Comparison of ENCODE assay signal across 18 cellular contexts in genomic region chr11:19379465-19379864, GRCh38.
"Had no signal": no experiment of that assay in that cellular context is flagged by ENCODE, and none has a peak within 500 bp of the region (broad histone marks: within the 10 kb centered on the region; RNA-seq: fewer than 3 reads in every experiment).

No MANE protein-coding gene starts in this region.

- H3K4me1 ChIP-seq: stomach had no signal

- DNase-seq: activated CD4-positive, alpha-beta T cell treated with anti-CD3 and anti-CD28 coated beads, Interleukin-2, amount 50 U/mL, for 1 hour; activated naive CD4-positive, alpha-beta T cell; activated naive CD8-positive, alpha-beta T cell treated with anti-CD3 and anti-CD28 coated beads, Interleukin-2, amount 10 ng/mL, durations not matched to agents 7 days and 5 days; activated T-cell treated with anti-CD3 and anti-CD28 coated beads for 4 hours; aorta; foreskin melanocyte; head of caudate nucleus; immature natural killer cell; left cardiac atrium; ovary; stimulated activated CD4-positive, alpha-beta T cell treated with anti-CD3 and anti-CD28 coated beads, Interleukin-12 subunit alpha, Interleukin-12 subunit beta, amount 100 ng/mL, for 4 hours; stimulated activated CD4-positive, alpha-beta T cell treated with anti-CD3 and anti-CD28 coated beads, Interleukin-2, amount 100 ng/mL, for 24 hours; stomach had no signal

- ATAC-seq: esophagus mucosa had no signal

- H3K4me3 ChIP-seq: cardiac muscle cell, lung, neural progenitor cell, ovary, stomach, thoracic aorta had no signal

- H3K27me3 ChIP-seq: cardiac muscle cell, neural progenitor cell, ovary had no signal

- H3K9me3 Mint-ChIP-seq: activated naive CD8-positive, alpha-beta T cell treated with anti-CD3 and anti-CD28 coated beads, Interleukin-2, amount 10 ng/mL, durations not matched to agents 7 days and 5 days; immature natural killer cell; neural progenitor cell had no signal

- H3K36me3 Mint-ChIP-seq: activated naive CD8-positive, alpha-beta T cell treated with anti-CD3 and anti-CD28 coated beads, Interleukin-2, amount 10 ng/mL, durations not matched to agents 7 days and 5 days; immature natural killer cell; neural progenitor cell had no signal

- H3K4me1 Mint-ChIP-seq: activated naive CD8-positive, alpha-beta T cell treated with anti-CD3 and anti-CD28 coated beads, Interleukin-2, amount 10 ng/mL, durations not matched to agents 7 days and 5 days; immature natural killer cell had no signal

- H3K4me3 Mint-ChIP-seq: activated naive CD8-positive, alpha-beta T cell treated with anti-CD3 and anti-CD28 coated beads, Interleukin-2, amount 10 ng/mL, durations not matched to agents 7 days and 5 days; immature natural killer cell; neural progenitor cell had no signal

- H3K27ac ChIP-seq: cardiac muscle cell, neural progenitor cell, ovary, stomach, thoracic aorta had no signal

- H3K27ac Mint-ChIP-seq: activated naive CD8-positive, alpha-beta T cell treated with anti-CD3 and anti-CD28 coated beads, Interleukin-2, amount 10 ng/mL, durations not matched to agents 7 days and 5 days; immature natural killer cell had no signal
